ENCODE assay signal across 28 cellular contexts in genomic region chrX:110732274-110732673, GRCh38.
DNase-seq lines count a peak whose midpoint lies in the region; ATAC-seq, FAIRE-seq and TF ChIP-seq lines count a peak whose summit lies in the region.
"Had no signal": no experiment of that assay in that cellular context is flagged by ENCODE, and none has a peak within 500 bp of the region (broad histone marks: within the 10 kb centered on the region; RNA-seq: fewer than 3 reads in every experiment).

No MANE protein-coding gene starts in this region.

- H3K9me3 Mint-ChIP-seq in GM23338 = no peaks in the 10 kb centered on the region
- H3K9me3 Mint-ChIP-seq: activated T-cell treated with anti-CD3 and anti-CD28 coated beads, Interleukin-2, amount 50 U/mL, for 72 hours had no signal

- no peak overlapping the region for H3K4me3 Mint-ChIP-seq in GM23338
- H3K4me3 Mint-ChIP-seq: activated T-cell treated with anti-CD3 and anti-CD28 coated beads, Interleukin-2, amount 50 U/mL, for 72 hours; naive thymus-derived CD4-positive, alpha-beta T cell had no signal

- no peak overlapping the region for H3K4me2 ChIP-seq in GM23338

- no peaks in the 10 kb centered on the region for H3K27me3 ChIP-seq in GM23338 (ENCODE audit: insufficient read depth)
- no peaks in the 10 kb centered on the region for H3K27me3 ChIP-seq in gastroesophageal sphincter
- H3K27me3 ChIP-seq in left lung = peaks cover 0 to 4% of the 10 kb centered on the region in 2 donors
- peaks cover 0 to 12% of the 10 kb centered on the region in 2 donors for H3K27me3 ChIP-seq in tibial nerve
- H3K27me3 ChIP-seq: BE2C, SJSA1, tibial artery had no signal

- H3K79me2 ChIP-seq in GM23338 (replicated peaks; ENCODE audit: insufficient read depth) = no peaks in the 10 kb centered on the region

- DNase-seq in GM23338 (ENCODE audit: low spot score) = peak; percentile 5
- DNase-seq in NCI-H82 (lab: John Stamatoyannopoulos, UW) = peak; percentile 90
- no peak for DNase-seq in left lung
- DNase-seq in occipital lobe (lab: John Stamatoyannopoulos, UW) = no peak
- no peak for DNase-seq in tibial nerve (ENCODE audit: low spot score in 2 of 2)
- DNase-seq in D721Med (ENCODE audit: insufficient read length, low spot score) = no peak
- DNase-seq: activated CD4-positive, alpha-beta T cell treated with anti-CD3 and anti-CD28 coated beads, Interleukin-2, amount 50 U/mL, for 4 hours; activated CD4-positive, CD25-positive, alpha-beta regulatory T cell; activated naive CD4-positive, alpha-beta T cell treated with Interleukin-2 at 50 U/mL for 16 hours; activated T-cell treated with anti-CD3 and anti-CD28 coated beads, Interleukin-2, amount 50 U/mL, for 72 hours; BE2C; DMS79 treated with DMSO at 0.1 percent for 48 hours; effector CD4-positive, alpha-beta T cell; Kasumi-1; midbrain; naive thymus-derived CD4-positive, alpha-beta T cell; NCI-H1436; NCI-H526; nucleus accumbens; psoas muscle; stomach; tibial artery had no signal

- H3K36me3 ChIP-seq in GM23338 (ENCODE audit: insufficient read depth) (no peaks in the 10 kb centered on the region), gastroesophageal sphincter (no peaks in the 10 kb centered on the region), left lung (no peaks in the 10 kb centered on the region), tibial nerve (no peaks in the 10 kb centered on the region)
- H3K36me3 ChIP-seq: BE2C, SJSA1, stomach, tibial artery had no signal

- WGBS in gastroesophageal sphincter (ENCODE audit: low coverage in 1 of 2), 2 donors = 11% methylated on average over 4 of the region's 6 CpGs; no CpG with 5 or more reads in 1 of the 2 donors
- whole genome bisulfite sequencing in tibial nerve, 2 donors = 40 to 45% methylated on average over 6 of the region's 6 CpGs

- FAIRE-seq in D721Med (lab: Jason Lieb, UNC) = no peak
- FAIRE-seq: HepG2 had no signal

- H3K9me2 ChIP-seq in GM23338 (ENCODE audit: insufficient read depth) = no peaks in the 10 kb centered on the region

- no peak overlapping the region for H2AFZ ChIP-seq in GM23338

- H3K27me3 Mint-ChIP-seq in GM23338 (ENCODE audit: insufficient read depth, low read depth, poor library complexity) = no peaks in the 10 kb centered on the region
- H3K27me3 Mint-ChIP-seq: naive thymus-derived CD4-positive, alpha-beta T cell had no signal

- no peak for ATAC-seq in GM23338
- peak; percentile 63 for ATAC-seq in gastroesophageal sphincter
- peak; percentile 44 for ATAC-seq in left lung
- ATAC-seq in HG02981 (IDR thresholded peaks at IDR 0.05; ENCODE audit: unreplicated experiment) = no peak
- ATAC-seq: activated T-cell treated with anti-CD3 and anti-CD28 coated beads, Interleukin-2, amount 50 U/mL, for 72 hours; HepG2; naive thymus-derived CD4-positive, alpha-beta T cell; Panc1; psoas muscle had no signal

- no peak overlapping the region for H3K27ac ChIP-seq in GM23338 (ENCODE audit: low read depth)
- peak overlapping the region in 2 of 4 donors; percentile 18 to 30 for H3K27ac ChIP-seq in gastroesophageal sphincter
- H3K27ac ChIP-seq in left lung = no peak overlapping the region
- H3K27ac ChIP-seq in tibial nerve = no peak overlapping the region
- H3K27ac ChIP-seq: epithelial cell of prostate, psoas muscle, SJSA1, stomach, tibial artery had no signal

- no peaks in the 10 kb centered on the region for H3F3A ChIP-seq in GM23338 (replicated peaks; ENCODE audit: low read depth)

- H3K36me3 Mint-ChIP-seq in GM23338 (ENCODE audit: low read depth) = no peaks in the 10 kb centered on the region
- H3K36me3 Mint-ChIP-seq: naive thymus-derived CD4-positive, alpha-beta T cell had no signal

- no peak for TF ChIP-seq POLR2A in gastroesophageal sphincter (IDR thresholded peaks at IDR 0.05)
- TF ChIP-seq POLR2A in tibial nerve (IDR thresholded peaks at IDR 0.05) = no peak

- H3K4me1 Mint-ChIP-seq in GM23338 = peaks cover 14% of the 10 kb centered on the region
- H3K4me1 Mint-ChIP-seq: naive thymus-derived CD4-positive, alpha-beta T cell had no signal

- TF ChIP-seq CTCF in GM23338 (conservative IDR thresholded peaks at IDR 0.05; ENCODE audit: low read depth in 2 of 2) = peak in 1 of 2 experiments; percentile 15; a peak in 1 of 4 replicates
- TF ChIP-seq CTCF in gastroesophageal sphincter (IDR thresholded peaks at IDR 0.05) = no peak
- TF ChIP-seq CTCF in left lung (IDR thresholded peaks at IDR 0.05) = no peak
- no peak for TF ChIP-seq CTCF in tibial nerve (IDR thresholded peaks at IDR 0.05)
- TF ChIP-seq CTCF in D721Med (IDR thresholded peaks at IDR 0.05; ENCODE audit: insufficient read depth, missing control alignments) = no peak

- TF ChIP-seq EP300 in gastroesophageal sphincter (IDR thresholded peaks at IDR 0.05) (no peak), tibial nerve (IDR thresholded peaks at IDR 0.05) (no peak)

- H3K4me1 ChIP-seq in GM23338 (ENCODE audit: insufficient read depth) (no peaks in the 10 kb centered on the region), gastroesophageal sphincter (peaks cover 0 to 11% (median 0%) of the 10 kb centered on the region in 3 donors), left lung (no peaks in the 10 kb centered on the region), tibial nerve (no peaks in the 10 kb centered on the region)
- H3K4me1 ChIP-seq: BE2C, psoas muscle, stomach, tibial artery had no signal

- H4K20me1 ChIP-seq in GM23338 (replicated peaks; ENCODE audit: insufficient read depth) = no peaks in the 10 kb centered on the region

- intact Hi-C loops in left lung (cut with DNase I) = no loop called here

- H3K4me3 ChIP-seq in GM23338 (no peak overlapping the region), gastroesophageal sphincter (no peak overlapping the region), left lung (no peak overlapping the region), tibial nerve (no peak overlapping the region)
- H3K4me3 ChIP-seq: psoas muscle, SJSA1, stomach, tibial artery had no signal

- H3K9me3 ChIP-seq in gastroesophageal sphincter (no peaks in the 10 kb centered on the region), left lung (no peaks in the 10 kb centered on the region), tibial nerve (no peaks in the 10 kb centered on the region)
- H3K9me3 ChIP-seq: BE2C, psoas muscle, SJSA1, stomach, tibial artery had no signal

- H3K27ac Mint-ChIP-seq in GM23338 = no peak overlapping the region
- H3K27ac Mint-ChIP-seq: activated T-cell treated with anti-CD3 and anti-CD28 coated beads, Interleukin-2, amount 50 U/mL, for 72 hours; naive thymus-derived CD4-positive, alpha-beta T cell had no signal

TF ChIP-seq in GM23338, 12 proteins besides CTCF, POLR2A, EP300 and RAD21:
- no peak for TF ChIP-seq ETS1 (IDR thresholded peaks at IDR 0.05)
TF ChIP-seq in GM23338: peak in this region for 0.

Comparison
In these comparisons a context has a peak if more than half of its experiments do, and no peak if none do; other contexts are left out.
1. ATAC-seq: peak in gastroesophageal sphincter (single experiment) and left lung (single experiment); none in GM23338 (single experiment) and HG02981 (single experiment).
2. DNase-seq: peak in GM23338 (single experiment) and NCI-H82 (single experiment); none in left lung (0 of 2), occipital lobe (single experiment), tibial nerve (0 of 2) and D721Med (single experiment).